Comparison of ENCODE assay signal across 14 cellular contexts in genomic region chr4:125368161-125368560, GRCh38. TPM values are rescaled to one million over a fixed set of nuclear protein-coding genes. Genes with fewer than 3 reads are reported as not detected.
DNase-seq lines count a peak whose midpoint lies in the region; ATAC-seq and TF ChIP-seq lines count a peak whose summit lies in the region.
"Had no signal": no experiment of that assay in that cellular context is flagged by ENCODE, and none has a peak within 500 bp of the region (broad histone marks: within the 10 kb centered on the region; RNA-seq: fewer than 3 reads in every experiment).

No MANE protein-coding gene starts in this region.

- H3K4me3 ChIP-seq in AG04449 (ENCODE audit: low read depth, low read length) (peak overlapping the region; percentile 42), coronary artery (peak overlapping the region; percentile 57)
- H3K4me3 ChIP-seq: BLaER1, neural progenitor cell had no signal

- peak overlapping the region; percentile 44 to 59 for H3K27ac ChIP-seq in coronary artery
- H3K27ac ChIP-seq: BLaER1, neural progenitor cell had no signal

- POLR2A ChIA-PET in AG04449 (lab: Yijun Ruan, JAX) = no interaction called here

- CTCF ChIA-PET in AG04449 (lab: Yijun Ruan, JAX) = no interaction called here

- no peak for ATAC-seq in HG03521 (IDR thresholded peaks at IDR 0.05; ENCODE audit: unreplicated experiment)
- no peak for ATAC-seq in GM19328 (IDR thresholded peaks at IDR 0.05; ENCODE audit: unreplicated experiment)

- TF ChIP-seq CTCF in AG04449 (IDR thresholded peaks at IDR 0.05; ENCODE audit: insufficient read depth, low read length, missing control alignments) (no peak), coronary artery (IDR thresholded peaks at IDR 0.05) (no peak)

- DNase-seq in AG04449 (ENCODE audit: low read depth, low spot score) = no peak
- DNase-seq in NCI-H446 treated with DMSO at 0.1 percent for 48 hours (lab: John Stamatoyannopoulos, UW) = peak; percentile 84
- DNase-seq in coronary artery (ENCODE audit: low spot score) = no peak
- peak; percentile 62 to 67 for DNase-seq in lung microvascular endothelial cell (ENCODE audit: low read depth in 2 of 2)
- DNase-seq in AG20443 (ENCODE audit: low spot score) = no peak
- DNase-seq in NCI-H146 (lab: John Stamatoyannopoulos, UW) = no peak
- DNase-seq: activated CD4-positive, alpha-beta T cell treated with anti-CD3 and anti-CD28 coated beads, Interleukin-2, amount 50 U/mL, for 1 hour; activated gamma-delta T cell treated with Interleukin-2 at 50 U/mL for 16 hours; effector CD4-positive, alpha-beta T cell; NCI-H774 had no signal

RNA-seq across cellular contexts. Expression of gene FAT4, which starts 53.4 kb away (rescaled TPM):
- total RNA-seq in lung microvascular endothelial cell = 40.3 and 51.8 TPM in 2 replicates

Comparison
In these comparisons a context has a peak if more than half of its experiments do, and no peak if none do; other contexts are left out.
1. DNase-seq: peak in NCI-H446 treated with DMSO at 0.1 percent for 48 hours (single experiment) and lung microvascular endothelial cell (2 of 2); none in AG04449 (single experiment), coronary artery (single experiment), AG20443 (single experiment) and NCI-H146 (single experiment).